In the genomic region with DNA sequence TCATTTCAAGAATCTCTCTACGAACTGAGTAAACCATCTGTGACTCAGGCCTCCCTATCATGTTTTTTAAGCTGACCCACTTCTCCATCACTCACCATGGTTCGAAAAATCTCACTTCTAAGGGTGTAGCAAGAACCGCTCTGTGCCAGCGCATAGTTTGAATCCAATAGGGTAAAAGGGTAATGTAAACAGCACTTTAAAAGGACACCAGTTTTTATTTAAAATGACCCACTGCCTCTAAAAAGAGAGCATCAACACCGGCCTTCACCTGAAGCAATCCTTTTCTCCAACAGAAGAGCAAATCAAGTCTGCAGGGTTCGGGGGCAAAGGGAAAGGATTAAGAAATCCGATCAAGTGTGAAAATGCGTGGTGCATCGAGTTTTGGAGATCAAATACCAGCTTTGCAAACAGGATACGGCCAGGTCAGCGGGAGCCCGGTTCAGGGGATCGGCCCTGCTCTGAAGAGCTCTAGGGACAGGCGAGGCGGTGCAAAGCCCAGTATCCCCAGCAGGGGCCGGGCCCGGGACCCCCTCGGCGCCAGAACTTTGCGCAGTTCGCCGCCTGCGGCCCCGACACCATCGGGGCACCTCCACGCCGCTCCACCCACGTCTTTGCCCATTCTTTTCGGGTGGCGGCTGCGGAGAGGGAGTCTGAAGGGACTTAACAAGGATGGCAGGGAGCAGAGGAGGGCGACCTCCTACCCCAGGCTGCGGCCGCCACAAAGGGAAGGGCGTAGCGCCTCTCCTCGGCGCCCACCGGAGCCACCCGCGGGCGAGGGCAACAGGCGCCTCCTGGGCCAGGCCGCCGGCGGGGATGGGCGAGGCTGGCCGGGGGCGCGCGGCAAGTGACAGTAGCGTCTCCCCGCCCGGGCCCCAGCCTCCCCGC, we compare ENCODE assay signal across 8 cellular contexts. TPM values are rescaled to one million over a fixed set of nuclear protein-coding genes. Genes with fewer than 3 reads are reported as not detected.
DNase-seq lines count a peak whose midpoint lies in the region; ATAC-seq and TF ChIP-seq lines count a peak whose summit lies in the region.

No MANE protein-coding gene starts in this region.

- H3K9me3 ChIP-seq in esophagus squamous epithelium (no peaks in the 10 kb centered on the region), muscle layer of duodenum (ENCODE audit: control insufficient read depth in 1 of 2, low read length in 2 of 2) (no peaks in the 10 kb centered on the region), stomach (no peaks in the 10 kb centered on the region)

- peaks cover 13% of the 10 kb centered on the region for H3K36me3 Mint-ChIP-seq in activated T-cell treated with anti-CD3 and anti-CD28 coated beads, Interleukin-2, amount 50 U/mL, for 24 hours (ENCODE audit: low read depth)

- no peak for TF ChIP-seq POLR2A in esophagus squamous epithelium (IDR thresholded peaks at IDR 0.05)
- no peak for TF ChIP-seq POLR2A in stomach (IDR thresholded peaks at IDR 0.05)

- H3K27ac Mint-ChIP-seq in activated T-cell treated with anti-CD3 and anti-CD28 coated beads, Interleukin-2, amount 50 U/mL, for 24 hours, result peak overlapping the region; percentile 96

- peaks cover 67% of the 10 kb centered on the region for H3K4me1 Mint-ChIP-seq in activated T-cell treated with anti-CD3 and anti-CD28 coated beads, Interleukin-2, amount 50 U/mL, for 24 hours (ENCODE audit: low read depth)

- peak overlapping the region; percentile 88 to 95 (median 90) for H3K27ac ChIP-seq in esophagus squamous epithelium
- H3K27ac ChIP-seq in muscle layer of duodenum (ENCODE audit: low read length), result no peak overlapping the region
- H3K27ac ChIP-seq in stomach, result peak overlapping the region; percentile 92 to 99 (median 93)

- DNase-seq in 8988T (peak; percentile 74), NCI-H345 treated with DMSO at 0.1 percent for 48 hours (lab: John Stamatoyannopoulos, UW; ENCODE audit: unreplicated experiment) (peak; percentile 4), esophagus squamous epithelium (lab: John Stamatoyannopoulos, UW) (peak; percentile 38), stomach (peak; percentile 42)
- peak; percentile 70 for DNase-seq in activated T-cell treated with anti-CD3 and anti-CD28 coated beads, Interleukin-2, amount 50 U/mL, for 24 hours

- peaks cover 0 to 42% (median 16%) of the 10 kb centered on the region in 3 donors for H3K4me1 ChIP-seq in esophagus squamous epithelium
- peaks cover 11 to 17% of the 10 kb centered on the region in 2 donors for H3K4me1 ChIP-seq in muscle layer of duodenum (ENCODE audit: control insufficient read depth in 1 of 2, insufficient read depth in 2 of 2, low read length in 2 of 2)
- peaks cover 7 to 56% (median 34%) of the 10 kb centered on the region in 4 donors for H3K4me1 ChIP-seq in stomach

- TF ChIP-seq EP300 in stomach (IDR thresholded peaks at IDR 0.05), result no peak

- peak; percentile 41 for ATAC-seq in GM18502 (IDR thresholded peaks at IDR 0.05; ENCODE audit: poor library complexity, unreplicated experiment)
- ATAC-seq in HG02885 (IDR thresholded peaks at IDR 0.05; ENCODE audit: poor library complexity, unreplicated experiment), result peak; percentile 38

- H3K9me3 Mint-ChIP-seq in activated T-cell treated with anti-CD3 and anti-CD28 coated beads, Interleukin-2, amount 50 U/mL, for 24 hours, result no peaks in the 10 kb centered on the region

- TF ChIP-seq CTCF in esophagus squamous epithelium (IDR thresholded peaks at IDR 0.05), result peak in 5 of 6 experiments; percentile 30 to 53 (median 32)
- peak in 2 of 7 experiments; percentile 10 to 30 for TF ChIP-seq CTCF in stomach (IDR thresholded peaks at IDR 0.05)

- H3K4me3 Mint-ChIP-seq in activated T-cell treated with anti-CD3 and anti-CD28 coated beads, Interleukin-2, amount 50 U/mL, for 24 hours, result peak overlapping the region; percentile 92

- H3K36me3 ChIP-seq in esophagus squamous epithelium (no peaks in the 10 kb centered on the region), muscle layer of duodenum (ENCODE audit: control insufficient read depth in 1 of 2, insufficient read depth in 2 of 2, low read length in 2 of 2) (no peaks in the 10 kb centered on the region), stomach (no peaks in the 10 kb centered on the region)

- intact Hi-C loops in esophagus squamous epithelium (cut with DNase I), result no loop called here
- intact Hi-C loops in stomach (cut with DNase I; ENCODE audit: low total_unique reads), result no loop called here

- 2 to 6% methylated on average over 14 to 26 of the region's 55 CpGs for WGBS in esophagus squamous epithelium, 2 donors
- WGBS in stomach, 5 donors, result 1 to 2% (median 2%) methylated on average over 22 to 55 of the region's 55 CpGs

- peak overlapping the region; percentile 69 to 93 (median 86) for H3K4me3 ChIP-seq in esophagus squamous epithelium
- peak overlapping the region; percentile 81 to 87 for H3K4me3 ChIP-seq in muscle layer of duodenum (ENCODE audit: low read depth in 1 of 2, low read length in 2 of 2)
- peak overlapping the region; percentile 96 to 98 (median 97) for H3K4me3 ChIP-seq in stomach

- H3K27me3 ChIP-seq in esophagus squamous epithelium (no peaks in the 10 kb centered on the region), muscle layer of duodenum (ENCODE audit: low read depth, low read length) (no peaks in the 10 kb centered on the region), stomach (no peaks in the 10 kb centered on the region)

- no peaks in the 10 kb centered on the region for H3K27me3 Mint-ChIP-seq in activated T-cell treated with anti-CD3 and anti-CD28 coated beads, Interleukin-2, amount 50 U/mL, for 24 hours

RNA-seq across cellular contexts. Expression of gene NMT2, which starts 0.8 kb away (rescaled TPM):
- total RNA-seq in esophagus squamous epithelium (10 to 100 TPM in 2 of 4 donors, 1 to 10 TPM in 2; 4.8 to 12.8 (median 7.8) TPM), stomach (100 to 1,000 TPM in 1 of 5 donors, 10 to 100 TPM in 3, 1 to 10 TPM in 1; 6.1 to 107 (median 12.9) TPM)
- polyA plus RNA-seq in stomach, result 1 to 10 TPM; 5.5 to 7.6 (median 6.9) TPM

Comparison
In these comparisons a context has a peak if more than half of its experiments do, and no peak if none do; other contexts are left out.
1. DNase-seq: peak in every context shown above with its lines; median percentile 74 in 8988T; 70 in activated T-cell treated with anti-CD3 and anti-CD28 coated beads, Interleukin-2, amount 50 U/mL, for 24 hours; 42 in stomach; 38 in esophagus squamous epithelium; 4 in NCI-H345 treated with DMSO at 0.1 percent for 48 hours.